Comparison of ENCODE assay signal across 8 cellular contexts in genomic region chr2:137947714-137948336, GRCh38. TPM values are rescaled to one million over a fixed set of nuclear protein-coding genes. Genes with fewer than 3 reads are reported as not detected.
DNase-seq lines count a peak whose midpoint lies in the region; ATAC-seq, FAIRE-seq and TF ChIP-seq lines count a peak whose summit lies in the region.

No MANE protein-coding gene starts in this region.

- DNase-seq in SHP77 (lab: John Stamatoyannopoulos, UW) (peak; percentile 23 to 38), SHP77 treated with DMSO at 0.1 percent for 48 hours (lab: John Stamatoyannopoulos, UW) (no peak), HPDE6-E6E7 (ENCODE audit: extremely low spot score) (peak; percentile 44), OCI-M1 (lab: John Stamatoyannopoulos, UW) (peak; percentile 86), ascending aorta (ENCODE audit: low spot score in 2 of 2) (peak; percentile 15 to 83), hippocampal formation (lab: John Stamatoyannopoulos, UW) (peak; percentile 38 to 52), small intestine (peak; percentile 61)

- TF ChIP-seq CTCF in ascending aorta (IDR thresholded peaks at IDR 0.05), result peak; percentile 49 to 68 (median 58)

- intact Hi-C loops in ascending aorta (cut with DNase I), result loop anchor here (5.0 kb wide), 2 partner anchors 139 to 424 kb away; no protein-coding TSS in a partner anchor

- no peaks in the 10 kb centered on the region for H3K27me3 ChIP-seq in ascending aorta
- no peaks in the 10 kb centered on the region for H3K27me3 ChIP-seq in small intestine (ENCODE audit: control insufficient read depth in 2 of 2, insufficient read depth in 2 of 2, low read length in 2 of 2)

- H3K27ac ChIP-seq in ascending aorta (no peak overlapping the region), small intestine (ENCODE audit: low read depth in 1 of 2, low read length in 1 of 2) (no peak overlapping the region)

- no peaks in the 10 kb centered on the region for H3K36me3 ChIP-seq in ascending aorta
- no peaks in the 10 kb centered on the region for H3K36me3 ChIP-seq in small intestine (ENCODE audit: control insufficient read depth in 2 of 2, insufficient read depth in 2 of 2, low read length in 2 of 2)

- no peak for FAIRE-seq in small intestine (lab: Jason Lieb, UNC)

- 8 to 28% (median 22%) methylated on average over 4 of the region's 4 CpGs for WGBS in small intestine, 3 donors

- H3K4me3 ChIP-seq in ascending aorta (no peak overlapping the region), small intestine (ENCODE audit: low read depth in 1 of 2, low read length in 2 of 2) (no peak overlapping the region)

- H3K9me3 ChIP-seq in ascending aorta (no peaks in the 10 kb centered on the region), small intestine (ENCODE audit: control insufficient read depth, low read depth) (no peaks in the 10 kb centered on the region)

- no peak for ATAC-seq in GM19463 (IDR thresholded peaks at IDR 0.05; ENCODE audit: unreplicated experiment)

- H3K4me1 ChIP-seq in ascending aorta (no peaks in the 10 kb centered on the region), small intestine (ENCODE audit: control insufficient read depth in 2 of 2, insufficient read depth in 1 of 2, low read depth in 1 of 2, low read length in 1 of 2) (peaks cover 0 to under 1% of the 10 kb centered on the region in 2 donors)

RNA-seq across cellular contexts. Expression of gene HNMT, which starts 16.4 kb away (rescaled TPM):
- 22.2 TPM for total RNA-seq in ascending aorta
- polyA plus RNA-seq in small intestine, result 10 to 100 TPM; 22.8 to 37.8 (median 26.2) TPM
